ENCODE assay signal across 19 cellular contexts in the genomic region with DNA sequence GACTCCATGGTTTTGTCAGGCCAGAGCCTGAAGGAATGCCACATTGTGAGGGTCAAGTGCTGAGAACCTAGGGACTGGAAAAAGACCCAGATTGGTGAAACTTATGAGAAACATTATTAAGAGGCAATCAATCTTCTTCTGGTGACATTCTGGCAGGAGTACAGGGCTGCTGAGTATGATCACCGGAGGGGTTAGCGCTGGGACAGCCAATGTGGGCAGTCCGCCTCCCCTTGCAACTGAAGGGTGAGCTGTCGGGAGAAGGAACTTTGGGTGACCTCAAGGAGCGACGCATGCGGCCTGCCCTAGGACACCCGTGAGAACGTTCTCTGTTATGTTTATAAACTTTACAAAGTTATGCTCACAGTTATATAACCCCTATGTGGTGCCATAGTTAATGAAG.
"Had no signal": no experiment of that assay in that cellular context is flagged by ENCODE, and none has a peak within 500 bp of the region (broad histone marks: within the 10 kb centered on the region; RNA-seq: fewer than 3 reads in every experiment).

No MANE protein-coding gene starts in this region.

- ATAC-seq: activated naive CD8-positive, alpha-beta T cell treated with anti-CD3 and anti-CD28 coated beads, Interleukin-2, amount 50 U/mL, for 24 hours; activated T-cell treated with anti-CD3 and anti-CD28 coated beads, Interleukin-2, amount 50 U/mL, for 4 hours; foreskin keratinocyte; left ventricle myocardium superior; naive thymus-derived CD8-positive, alpha-beta T cell; stimulated activated naive CD8-positive, alpha-beta T cell treated with anti-CD3 and anti-CD28 coated beads, Interleukin-15, Interleukin-2, amounts not matched to agents 100 U/mL and 50 U/mL, for 24 hours had no signal

- H3K36me3 ChIP-seq: neutrophil had no signal

- H2AFZ ChIP-seq: parathyroid adenoma had no signal

- H3K79me2 ChIP-seq: parathyroid adenoma had no signal

- H3K27ac ChIP-seq: foreskin keratinocyte, neutrophil, parathyroid adenoma had no signal

- DNase-seq: activated CD4-positive, alpha-beta T cell treated with anti-CD3 and anti-CD28 coated beads, Interleukin-2, amount 10 ng/mL, durations not matched to agents 7 days and 5 days; activated CD8-positive, alpha-beta memory T cell treated with anti-CD3 and anti-CD28 coated beads, Interleukin-2, amount 50 U/mL, for 4 hours; activated naive CD4-positive, alpha-beta T cell treated with anti-CD3 and anti-CD28 coated beads, Interleukin-2, amount 10 ng/mL, durations not matched to agents 7 days and 5 days; activated naive CD8-positive, alpha-beta T cell treated with anti-CD3 and anti-CD28 coated beads, Interleukin-2, amount 50 U/mL, for 24 hours; activated T-cell treated with anti-CD3 and anti-CD28 coated beads, Interleukin-2, amount 50 U/mL, for 4 hours; anterior cingulate cortex; cerebellar nuclear complex; effector CD4-positive, alpha-beta T cell; foreskin keratinocyte; hypothalamus; left ventricle myocardium superior; naive thymus-derived CD8-positive, alpha-beta T cell; retina; stimulated activated CD4-positive, alpha-beta T cell treated with anti-CD3 and anti-CD28 coated beads, Interleukin-2, amount 100 ng/mL, for 24 hours; stimulated activated naive CD8-positive, alpha-beta T cell treated with anti-CD3 and anti-CD28 coated beads, Interleukin-15, Interleukin-2, amounts not matched to agents 100 U/mL and 50 U/mL, for 24 hours; T-helper 1 cell; T-helper 9 cell had no signal

- H3K36me3 Mint-ChIP-seq: activated naive CD4-positive, alpha-beta T cell treated with anti-CD3 and anti-CD28 coated beads, Interleukin-2, amount 10 ng/mL, durations not matched to agents 7 days and 5 days; naive thymus-derived CD8-positive, alpha-beta T cell had no signal

- H3K9me3 Mint-ChIP-seq: activated CD4-positive, alpha-beta T cell treated with anti-CD3 and anti-CD28 coated beads, Interleukin-2, amount 10 ng/mL, durations not matched to agents 7 days and 5 days; activated naive CD4-positive, alpha-beta T cell treated with anti-CD3 and anti-CD28 coated beads, Interleukin-2, amount 10 ng/mL, durations not matched to agents 7 days and 5 days; activated naive CD8-positive, alpha-beta T cell treated with anti-CD3 and anti-CD28 coated beads, Interleukin-2, amount 50 U/mL, for 24 hours; activated T-cell treated with anti-CD3 and anti-CD28 coated beads, Interleukin-2, amount 50 U/mL, for 4 hours; naive thymus-derived CD8-positive, alpha-beta T cell had no signal

- H3K27ac Mint-ChIP-seq: activated CD4-positive, alpha-beta T cell treated with anti-CD3 and anti-CD28 coated beads, Interleukin-2, amount 10 ng/mL, durations not matched to agents 7 days and 5 days; activated naive CD4-positive, alpha-beta T cell treated with anti-CD3 and anti-CD28 coated beads, Interleukin-2, amount 10 ng/mL, durations not matched to agents 7 days and 5 days; activated naive CD8-positive, alpha-beta T cell treated with anti-CD3 and anti-CD28 coated beads, Interleukin-2, amount 50 U/mL, for 24 hours; naive thymus-derived CD8-positive, alpha-beta T cell had no signal

- H3K27me3 Mint-ChIP-seq: activated CD4-positive, alpha-beta T cell treated with anti-CD3 and anti-CD28 coated beads, Interleukin-2, amount 10 ng/mL, durations not matched to agents 7 days and 5 days; activated naive CD4-positive, alpha-beta T cell treated with anti-CD3 and anti-CD28 coated beads, Interleukin-2, amount 10 ng/mL, durations not matched to agents 7 days and 5 days had no signal

- H3K4me1 ChIP-seq: foreskin keratinocyte, parathyroid adenoma had no signal

- H3K9ac ChIP-seq: parathyroid adenoma had no signal

- H3K4me3 Mint-ChIP-seq: activated CD4-positive, alpha-beta T cell treated with anti-CD3 and anti-CD28 coated beads, Interleukin-2, amount 10 ng/mL, durations not matched to agents 7 days and 5 days; activated naive CD4-positive, alpha-beta T cell treated with anti-CD3 and anti-CD28 coated beads, Interleukin-2, amount 10 ng/mL, durations not matched to agents 7 days and 5 days; activated naive CD8-positive, alpha-beta T cell treated with anti-CD3 and anti-CD28 coated beads, Interleukin-2, amount 50 U/mL, for 24 hours; activated T-cell treated with anti-CD3 and anti-CD28 coated beads, Interleukin-2, amount 50 U/mL, for 4 hours; naive thymus-derived CD8-positive, alpha-beta T cell had no signal

- H3K9me3 ChIP-seq: neutrophil had no signal

- H3K27me3 ChIP-seq: foreskin keratinocyte, neutrophil had no signal

- H3K4me1 Mint-ChIP-seq: activated naive CD8-positive, alpha-beta T cell treated with anti-CD3 and anti-CD28 coated beads, Interleukin-2, amount 50 U/mL, for 24 hours had no signal
